Comparison of ENCODE assay signal across 1 cellular context in genomic region chr3:150710097-150710496, GRCh38.
TF ChIP-seq lines count a peak whose summit lies in the region.

No MANE protein-coding gene starts in this region.

TF ChIP-seq in IMR-90, 13 proteins besides CTCF, POLR2A, EP300 and RAD21 (continued from another document):
- TF ChIP-seq NFE2L2 (IDR thresholded peaks at IDR 0.05; ENCODE audit: low read depth, low read length) (no peak), MAFK (IDR thresholded peaks at IDR 0.05; ENCODE audit: low read depth, low read length) (no peak), BHLHE40 (IDR thresholded peaks at IDR 0.05; ENCODE audit: low read depth, low read length) (no peak)
